Comparison of ENCODE assay signal across 16 cellular contexts in genomic region chr1:233241782-233242181, GRCh38.
"Had no signal": no experiment of that assay in that cellular context is flagged by ENCODE, and none has a peak within 500 bp of the region (broad histone marks: within the 10 kb centered on the region; RNA-seq: fewer than 3 reads in every experiment).

No MANE protein-coding gene starts in this region.

- H3K4me1 ChIP-seq: parathyroid adenoma had no signal

- H3K4me3 ChIP-seq: esophagus squamous epithelium, mucosa of descending colon, spleen had no signal

- H3K4me3 Mint-ChIP-seq: activated naive CD8-positive, alpha-beta T cell; dendritic cell treated with granulocyte-macrophage colony-stimulating factor and Interleukin-4, amounts not matched to agents 40 ng/mL and 50 ng/mL, for 4 days; naive thymus-derived CD4-positive, alpha-beta T cell; stimulated activated naive B cell treated with anti-CD40 and anti-IgM and Interleukin-4, amounts not matched to agents 10 μg/mL and 1 μg/mL and 100 μg/mL, for 72 hours; T-helper 17 cell had no signal

- H3K36me3 ChIP-seq: esophagus squamous epithelium, left ventricle myocardium inferior, sigmoid colon had no signal

- H3K27me3 ChIP-seq: esophagus squamous epithelium, sigmoid colon, spleen had no signal

- H3K4me1 Mint-ChIP-seq: stimulated activated naive B cell treated with anti-CD40 and anti-IgM and Interleukin-4, amounts not matched to agents 10 μg/mL and 1 μg/mL and 100 μg/mL, for 72 hours had no signal

- H3K9ac ChIP-seq: parathyroid adenoma had no signal

- H3K27ac ChIP-seq: esophagus squamous epithelium, left ventricle myocardium inferior, parathyroid adenoma, sigmoid colon had no signal

- H3K79me2 ChIP-seq: parathyroid adenoma had no signal

- H3K27me3 Mint-ChIP-seq: activated naive CD8-positive, alpha-beta T cell; dendritic cell treated with granulocyte-macrophage colony-stimulating factor and Interleukin-4, amounts not matched to agents 40 ng/mL and 50 ng/mL, for 4 days; naive thymus-derived CD4-positive, alpha-beta T cell; stimulated activated naive B cell treated with anti-CD40 and anti-IgM and Interleukin-4, amounts not matched to agents 10 μg/mL and 1 μg/mL and 100 μg/mL, for 72 hours; T-helper 17 cell had no signal

- H3K9me3 Mint-ChIP-seq: dendritic cell treated with granulocyte-macrophage colony-stimulating factor and Interleukin-4, amounts not matched to agents 40 ng/mL and 50 ng/mL, for 4 days; naive thymus-derived CD4-positive, alpha-beta T cell; stimulated activated naive B cell treated with anti-CD40 and anti-IgM and Interleukin-4, amounts not matched to agents 10 μg/mL and 1 μg/mL and 100 μg/mL, for 72 hours had no signal

- DNase-seq: activated CD4-positive, alpha-beta T cell treated with anti-CD3 and anti-CD28 coated beads for 1 hour; activated CD4-positive, alpha-beta T cell treated with anti-CD3 and anti-CD28 coated beads, Interleukin-2, amount 50 U/mL, for 4 hours; cerebellar nuclear complex; effector CD8-positive, alpha-beta T cell; esophagus squamous epithelium; sigmoid colon; T-helper 17 cell had no signal

- ATAC-seq: T-helper 17 cell had no signal

- H3K27ac Mint-ChIP-seq: activated naive CD8-positive, alpha-beta T cell; dendritic cell treated with granulocyte-macrophage colony-stimulating factor and Interleukin-4, amounts not matched to agents 40 ng/mL and 50 ng/mL, for 4 days; naive thymus-derived CD4-positive, alpha-beta T cell; stimulated activated naive B cell treated with anti-CD40 and anti-IgM and Interleukin-4, amounts not matched to agents 10 μg/mL and 1 μg/mL and 100 μg/mL, for 72 hours; T-helper 17 cell had no signal

- H3K9me3 ChIP-seq: esophagus squamous epithelium, left ventricle myocardium inferior, mucosa of descending colon, sigmoid colon, spleen had no signal

- FAIRE-seq: bronchial epithelial cell had no signal

- H2AFZ ChIP-seq: parathyroid adenoma had no signal
